In genomic region chr1:156571261-156571958, GRCh38 we compare ENCODE assay signal across 8 cellular contexts. TPM values are rescaled to one million over a fixed set of nuclear protein-coding genes. Genes with fewer than 3 reads are reported as not detected.
A peak's percentile ranks its signal among the peaks of the same experiment; 100 is the strongest.
DNase-seq lines count a peak whose midpoint lies in the region; ATAC-seq and TF ChIP-seq lines count a peak whose summit lies in the region.

No MANE protein-coding gene starts in this region.

- H3K4me3 ChIP-seq in Peyer's patch, result peak overlapping the region in 2 of 4 donors; percentile 50 to 54
- H3K4me3 ChIP-seq in fibroblast of lung (replicated peaks in 1 of 4; ENCODE audit: control extremely low read depth in 1 of 4, insufficient read depth in 1 of 4, low read depth in 3 of 4, low read length in 4 of 4), result peak overlapping the region; percentile 67 to 93 (median 86)

- no peak for DNase-seq in activated CD4-positive, alpha-beta T cell treated with anti-CD3 and anti-CD28 coated beads, Interleukin-2, amount 10 ng/mL, durations not matched to agents 7 days and 5 days
- DNase-seq in activated CD4-positive, alpha-beta T cell treated with anti-CD3 and anti-CD28 coated beads, Interleukin-2, amount 50 U/mL, for 4 hours, result no peak
- no peak for DNase-seq in Peyer's patch
- peak; percentile 92 to 93 for DNase-seq in fibroblast of lung (ENCODE audit: low read depth in 2 of 2)
- no peak for DNase-seq in stimulated activated naive B cell treated with anti-CD40 and anti-IgM and Interleukin-4, amounts not matched to agents 10 μg/mL and 1 μg/mL and 100 μg/mL, for 72 hours
- no peak for DNase-seq in cortex of kidney (lab: John Stamatoyannopoulos, UW)
- no peak for DNase-seq in GM19238 (ENCODE audit: insufficient read length, low spot score)

- no peaks in the 10 kb centered on the region for H3K36me3 ChIP-seq in Peyer's patch
- peaks cover 2% of the 10 kb centered on the region for H3K36me3 ChIP-seq in fibroblast of lung (ENCODE audit: control insufficient read depth, insufficient read depth, low read length)

- no peaks in the 10 kb centered on the region for H3K9me3 Mint-ChIP-seq in activated CD4-positive, alpha-beta T cell treated with anti-CD3 and anti-CD28 coated beads, Interleukin-2, amount 10 ng/mL, durations not matched to agents 7 days and 5 days
- H3K9me3 Mint-ChIP-seq in stimulated activated naive B cell treated with anti-CD40 and anti-IgM and Interleukin-4, amounts not matched to agents 10 μg/mL and 1 μg/mL and 100 μg/mL, for 72 hours, result no peaks in the 10 kb centered on the region

- peaks cover 15% of the 10 kb centered on the region for H3K27me3 Mint-ChIP-seq in activated CD4-positive, alpha-beta T cell treated with anti-CD3 and anti-CD28 coated beads, Interleukin-2, amount 10 ng/mL, durations not matched to agents 7 days and 5 days
- H3K27me3 Mint-ChIP-seq in stimulated activated naive B cell treated with anti-CD40 and anti-IgM and Interleukin-4, amounts not matched to agents 10 μg/mL and 1 μg/mL and 100 μg/mL, for 72 hours, result peaks cover 21% of the 10 kb centered on the region in 2 donors

- H3K9ac ChIP-seq in fibroblast of lung (ENCODE audit: insufficient read depth, low read length), result peak overlapping the region; percentile 76

- no peaks in the 10 kb centered on the region for H4K20me1 ChIP-seq in fibroblast of lung (ENCODE audit: control insufficient read depth, extremely low read depth, insufficient read depth, low read length)

- peak overlapping the region; percentile 97 for H3K4me2 ChIP-seq in fibroblast of lung (ENCODE audit: extremely low read depth, insufficient read depth, low read length)

- peaks cover 22% of the 10 kb centered on the region for H3K79me2 ChIP-seq in fibroblast of lung (ENCODE audit: control insufficient read depth, insufficient read depth, low read length)

- peak overlapping the region in 3 of 4 donors; percentile 51 to 87 (median 83) for H3K27ac ChIP-seq in Peyer's patch
- H3K27ac ChIP-seq in fibroblast of lung (ENCODE audit: insufficient read depth, low read length), result peak overlapping the region; percentile 92

- peak in 1 of 2 donors; percentile 3 for TF ChIP-seq POLR2A in Peyer's patch (IDR thresholded peaks at IDR 0.05)

- H3K27ac Mint-ChIP-seq in activated CD4-positive, alpha-beta T cell treated with anti-CD3 and anti-CD28 coated beads, Interleukin-2, amount 10 ng/mL, durations not matched to agents 7 days and 5 days, result no peak overlapping the region
- H3K27ac Mint-ChIP-seq in stimulated activated naive B cell treated with anti-CD40 and anti-IgM and Interleukin-4, amounts not matched to agents 10 μg/mL and 1 μg/mL and 100 μg/mL, for 72 hours, result no peak overlapping the region

- H3K36me3 Mint-ChIP-seq in activated CD4-positive, alpha-beta T cell treated with anti-CD3 and anti-CD28 coated beads, Interleukin-2, amount 10 ng/mL, durations not matched to agents 7 days and 5 days (ENCODE audit: low read depth), result peaks cover 18% of the 10 kb centered on the region
- peaks cover 0 to 3% of the 10 kb centered on the region in 2 donors for H3K36me3 Mint-ChIP-seq in stimulated activated naive B cell treated with anti-CD40 and anti-IgM and Interleukin-4, amounts not matched to agents 10 μg/mL and 1 μg/mL and 100 μg/mL, for 72 hours

- peaks cover 25% of the 10 kb centered on the region for H3K4me1 Mint-ChIP-seq in activated CD4-positive, alpha-beta T cell treated with anti-CD3 and anti-CD28 coated beads, Interleukin-2, amount 10 ng/mL, durations not matched to agents 7 days and 5 days
- peaks cover 11 to 15% of the 10 kb centered on the region in 2 donors for H3K4me1 Mint-ChIP-seq in stimulated activated naive B cell treated with anti-CD40 and anti-IgM and Interleukin-4, amounts not matched to agents 10 μg/mL and 1 μg/mL and 100 μg/mL, for 72 hours

- peak overlapping the region; percentile 48 for H2AFZ ChIP-seq in fibroblast of lung (ENCODE audit: low read length)

- H3K27me3 ChIP-seq in Peyer's patch (no peaks in the 10 kb centered on the region), fibroblast of lung (ENCODE audit: control insufficient read depth, insufficient read depth, low read length) (peaks cover 6% of the 10 kb centered on the region)

- peak overlapping the region; percentile 94 for H3K4me3 Mint-ChIP-seq in activated CD4-positive, alpha-beta T cell treated with anti-CD3 and anti-CD28 coated beads, Interleukin-2, amount 10 ng/mL, durations not matched to agents 7 days and 5 days
- peak overlapping the region; percentile 87 to 90 for H3K4me3 Mint-ChIP-seq in stimulated activated naive B cell treated with anti-CD40 and anti-IgM and Interleukin-4, amounts not matched to agents 10 μg/mL and 1 μg/mL and 100 μg/mL, for 72 hours

- CTCF ChIA-PET in activated CD4-positive, alpha-beta T cell treated with anti-CD3 and anti-CD28 coated beads, Interleukin-2, amount 10 ng/mL, durations not matched to agents 7 days and 5 days (lab: Charles Lee), result interaction anchor here (0.7 to 3.1 kb wide), 6 partner anchors 8 to 185 kb away, joined by 3 to 8 read pairs (median 4); partner anchors contain the start of genes NAXE and TTC24

- no peaks in the 10 kb centered on the region for H3K9me3 ChIP-seq in Peyer's patch
- H3K9me3 ChIP-seq in fibroblast of lung (ENCODE audit: control insufficient read depth, insufficient read depth, low read depth, low read length), result no peaks in the 10 kb centered on the region

- H3K4me1 ChIP-seq in Peyer's patch, result peaks cover 0 to 21% (median 7%) of the 10 kb centered on the region in 4 donors
- H3K4me1 ChIP-seq in fibroblast of lung (ENCODE audit: control insufficient read depth, extremely low read depth, insufficient read depth, low read length), result peaks cover 10% of the 10 kb centered on the region

- POLR2A ChIA-PET in activated CD4-positive, alpha-beta T cell treated with anti-CD3 and anti-CD28 coated beads, Interleukin-2, amount 10 ng/mL, durations not matched to agents 7 days and 5 days (lab: Charles Lee), result interaction anchor here (1.0 kb wide), 1 partner anchor 10 kb away, joined by 4 read pairs; no protein-coding TSS in a partner anchor

- TF ChIP-seq CTCF in Peyer's patch (IDR thresholded peaks at IDR 0.05) (no peak), fibroblast of lung (conservative IDR thresholded peaks at IDR 0.05 in 1 of 2, IDR thresholded peaks at IDR 0.05 in 1 of 2; ENCODE audit: low read depth in 1 of 2, low read length in 2 of 2) (no peak)

- ATAC-seq in stimulated activated naive B cell treated with anti-CD40 and anti-IgM and Interleukin-4, amounts not matched to agents 10 μg/mL and 1 μg/mL and 100 μg/mL, for 72 hours (replicated peaks), result peak; percentile 31 to 33
- no peak for ATAC-seq in GM21447 (IDR thresholded peaks at IDR 0.05; ENCODE audit: unreplicated experiment)

RNA-seq across cellular contexts. Expression of gene IQGAP3, which starts 1.0 kb away (rescaled TPM):
- total RNA-seq in activated CD4-positive, alpha-beta T cell treated with anti-CD3 and anti-CD28 coated beads, Interleukin-2, amount 10 ng/mL, durations not matched to agents 7 days and 5 days, result 10 to 100 TPM; 25.2 to 25.5 TPM
- 10 to 100 TPM in 1 of 4 donors, 1 to 10 TPM in 3; 5.4 to 45.4 (median 8.2) TPM for total RNA-seq in Peyer's patch
- total RNA-seq in fibroblast of lung, result 1.3 and 16.0 TPM in 2 replicates
- 2.7 and 15.9 TPM in 2 replicates for polyA plus RNA-seq in fibroblast of lung
- 3.4 and 15.2 TPM in 2 replicates for polyA plus RNA-seq in fibroblast of lung (2012)
- polyA minus RNA-seq in fibroblast of lung (ENCODE audit: low replicate concordance), result 20.9 and 91.3 TPM in 2 replicates

RNA-seq across cellular contexts. Expression of gene TTC24, which starts 8.1 kb away (rescaled TPM):
- total RNA-seq in activated CD4-positive, alpha-beta T cell treated with anti-CD3 and anti-CD28 coated beads, Interleukin-2, amount 10 ng/mL, durations not matched to agents 7 days and 5 days, result 1 to 10 TPM; 2.9 to 4.6 TPM
- not detected for total RNA-seq in Peyer's patch
- not detected in 2 replicates for total RNA-seq in fibroblast of lung
- not detected in 2 replicates for polyA plus RNA-seq in fibroblast of lung
- polyA plus RNA-seq in fibroblast of lung (2012), result not detected in 2 replicates
- polyA minus RNA-seq in fibroblast of lung (ENCODE audit: low replicate concordance), result not detected in 2 replicates

RNA-seq across cellular contexts. Expression of gene NAXE, which starts 20.2 kb away (rescaled TPM):
- 10 to 100 TPM; 52.9 to 54.2 TPM for total RNA-seq in activated CD4-positive, alpha-beta T cell treated with anti-CD3 and anti-CD28 coated beads, Interleukin-2, amount 10 ng/mL, durations not matched to agents 7 days and 5 days
- total RNA-seq in Peyer's patch (10 to 100 TPM; 38.0 to 96.5 (median 73.1) TPM), fibroblast of lung (51.6 and 64.4 TPM in 2 replicates)
- polyA plus RNA-seq in fibroblast of lung, result 41.6 and 59.5 TPM in 2 replicates
- polyA plus RNA-seq in fibroblast of lung (2012), result 68.1 and 90.0 TPM in 2 replicates
- polyA minus RNA-seq in fibroblast of lung (ENCODE audit: low replicate concordance), result 96.3 and 107 TPM in 2 replicates

RNA-seq across cellular contexts. Expression of gene GPATCH4, which starts 29.9 kb away (rescaled TPM):
- total RNA-seq in activated CD4-positive, alpha-beta T cell treated with anti-CD3 and anti-CD28 coated beads, Interleukin-2, amount 10 ng/mL, durations not matched to agents 7 days and 5 days, result 10 to 100 TPM; 29.9 to 33.4 TPM
- 10 to 100 TPM in 2 of 4 donors, 1 to 10 TPM in 2; 6.3 to 38.0 (median 11.3) TPM for total RNA-seq in Peyer's patch
- total RNA-seq in fibroblast of lung, result 11.3 and 12.2 TPM in 2 replicates
- polyA plus RNA-seq in fibroblast of lung, result 23.6 and 42.7 TPM in 2 replicates
- 32.2 and 50.7 TPM in 2 replicates for polyA plus RNA-seq in fibroblast of lung (2012)
- polyA minus RNA-seq in fibroblast of lung (ENCODE audit: low replicate concordance), result 6.2 and 19.5 TPM in 2 replicates

RNA-seq across cellular contexts. Expression of gene HAPLN2, which starts 47.8 kb away (rescaled TPM):
- total RNA-seq in activated CD4-positive, alpha-beta T cell treated with anti-CD3 and anti-CD28 coated beads, Interleukin-2, amount 10 ng/mL, durations not matched to agents 7 days and 5 days, result under 1 TPM in 1 of 2 experiments, not detected in 1; 0.62 TPM
- total RNA-seq in Peyer's patch (1 to 10 TPM in 3 of 4 donors, not detected in 1; 1.9 to 2.2 (median 2.1) TPM), fibroblast of lung (not detected in 2 replicates)
- not detected in 2 replicates for polyA plus RNA-seq in fibroblast of lung
- not detected in 2 replicates for polyA plus RNA-seq in fibroblast of lung (2012)
- not detected in 2 replicates for polyA minus RNA-seq in fibroblast of lung (ENCODE audit: low replicate concordance)

Comparison
In these comparisons a context has a peak if more than half of its experiments do, and no peak if none do; other contexts are left out.
1. DNase-seq: peak in fibroblast of lung (2 of 2); none in activated CD4-positive, alpha-beta T cell treated with anti-CD3 and anti-CD28 coated beads, Interleukin-2, amount 10 ng/mL, durations not matched to agents 7 days and 5 days (single experiment), activated CD4-positive, alpha-beta T cell treated with anti-CD3 and anti-CD28 coated beads, Interleukin-2, amount 50 U/mL, for 4 hours (0 of 2), Peyer's patch (0 of 3), stimulated activated naive B cell treated with anti-CD40 and anti-IgM and Interleukin-4, amounts not matched to agents 10 μg/mL and 1 μg/mL and 100 μg/mL, for 72 hours (single experiment), cortex of kidney (single experiment) and GM19238 (single experiment).